Comparison of ENCODE assay signal across 22 cellular contexts in genomic region chr2:232389327-232389726, GRCh38. TPM values are rescaled to one million over a fixed set of nuclear protein-coding genes. Genes with fewer than 3 reads are reported as not detected.
A peak's percentile ranks its signal among the peaks of the same experiment; 100 is the strongest.
DNase-seq lines count a peak whose midpoint lies in the region; ATAC-seq, FAIRE-seq and TF ChIP-seq lines count a peak whose summit lies in the region.
"Had no signal": no experiment of that assay in that cellular context is flagged by ENCODE, and none has a peak within 500 bp of the region (broad histone marks: within the 10 kb centered on the region; RNA-seq: fewer than 3 reads in every experiment).

No MANE protein-coding gene starts in this region.

- H3K4me1 ChIP-seq in GM23248 (ENCODE audit: insufficient read depth) (peaks cover 4% of the 10 kb centered on the region; the same call in 1 of the 2 replicates), ovary (ENCODE audit: insufficient read depth) (peaks cover 11% of the 10 kb centered on the region), PC-9 (replicated peaks; ENCODE audit: insufficient read depth) (peaks cover 17% of the 10 kb centered on the region)
- H3K4me1 ChIP-seq in CD8-positive, alpha-beta T cell (ENCODE audit: insufficient read depth, low read length), result no peaks in the 10 kb centered on the region
- H3K4me1 ChIP-seq: pancreas had no signal

- no peak overlapping the region for H3K9ac ChIP-seq in GM23248

- no peak for TF ChIP-seq EP300 in ovary (IDR thresholded peaks at IDR 0.05)

- no peak overlapping the region for H3K27ac Mint-ChIP-seq in CD8-positive, alpha-beta T cell
- H3K27ac Mint-ChIP-seq: activated CD4-positive, alpha-beta T cell treated with anti-CD3 and anti-CD28 coated beads, Interleukin-2, amount 10 ng/mL, durations not matched to agents 7 days and 5 days had no signal

- H3K4me3 ChIP-seq in GM23248 (no peak overlapping the region), fibroblast of the aortic adventitia (ENCODE audit: low read depth, low read length) (no peak overlapping the region), ovary (no peak overlapping the region), PC-9 (no peak overlapping the region)
- no peak overlapping the region for H3K4me3 ChIP-seq in CD8-positive, alpha-beta T cell (ENCODE audit: low read depth, low read length)
- H3K4me3 ChIP-seq: K562, pancreas had no signal

- H3K36me3 Mint-ChIP-seq in CD8-positive, alpha-beta T cell, result no peaks in the 10 kb centered on the region

- H2AFZ ChIP-seq in GM23248 (no peak overlapping the region), PC-9 (no peak overlapping the region)

- POLR2A ChIA-PET in CD8-positive, alpha-beta T cell (lab: Charles Lee), result no interaction called here
- POLR2A ChIA-PET in PC-9 (lab: Charles Lee; ENCODE audit: unreplicated experiment), result no interaction called here

- WGBS in GM23248 (ENCODE audit: low coverage in 1 of 2, low lambda C conversion rate in 2 of 2, missing lambda C conversion rate in 2 of 2), 2 experiments, result 3 to 9% methylated on average over 6 of the region's 6 CpGs
- WGBS in ovary, 3 donors, result 61 to 75% (median 67%) methylated on average over 6 of the region's 6 CpGs

- no peak overlapping the region for H3K27ac ChIP-seq in GM23248
- H3K27ac ChIP-seq in ovary, result no peak overlapping the region
- no peak overlapping the region for H3K27ac ChIP-seq in CD8-positive, alpha-beta T cell (ENCODE audit: low read depth, low read length)
- no peak overlapping the region for H3K27ac ChIP-seq in PC-9
- H3K27ac ChIP-seq: left lung, pancreas had no signal

- BruUV-seq in PC-9 (replicated peaks; lab: Mats Ljungman, UMichigan), result no TSS peak

- H3K36me3 ChIP-seq in GM23248 (ENCODE audit: low read depth) (no peaks in the 10 kb centered on the region), ovary (no peaks in the 10 kb centered on the region), PC-9 (ENCODE audit: low read depth) (no peaks in the 10 kb centered on the region)
- no peaks in the 10 kb centered on the region for H3K36me3 ChIP-seq in CD8-positive, alpha-beta T cell (ENCODE audit: insufficient read depth, low read length)
- H3K36me3 ChIP-seq: left lung, pancreas had no signal

- H3K9me2 ChIP-seq in GM23248 (ENCODE audit: insufficient read depth) (no peaks in the 10 kb centered on the region), PC-9 (ENCODE audit: insufficient read depth) (no peaks in the 10 kb centered on the region)

- DNase-seq in GM23248 (peak; percentile 33), RCC 7860 (ENCODE audit: low spot score) (peak; percentile 49), fibroblast of the aortic adventitia (ENCODE audit: low read depth) (peak; percentile 15), posterior vena cava (ENCODE audit: low spot score) (peak; percentile 19), ovary (no peak), PC-9 (no peak)
- no peak for DNase-seq in CD8-positive, alpha-beta T cell
- DNase-seq: activated CD4-positive, alpha-beta T cell treated with anti-CD3 and anti-CD28 coated beads, Interleukin-2, amount 10 ng/mL, durations not matched to agents 7 days and 5 days; activated CD8-positive, alpha-beta memory T cell treated with anti-CD3 and anti-CD28 coated beads, Interleukin-2, amount 50 U/mL, for 4 hours; activated gamma-delta T cell; anterior cingulate cortex; cortex of kidney; NCI-H2029; NCI-H446 treated with DMSO at 0.1 percent for 48 hours; stimulated activated CD4-positive, alpha-beta T cell treated with anti-CD3 and anti-CD28 coated beads, Interleukin-4, amount 100 ng/mL, for 1 hour; SW 1271 had no signal

- H3F3A ChIP-seq in GM23248 (ENCODE audit: insufficient read depth), result no peaks in the 10 kb centered on the region
- H3F3A ChIP-seq in PC-9 (ENCODE audit: insufficient read depth, low read depth), result peaks cover 20% of the 10 kb centered on the region

- in situ Hi-C loops in GM23248 (cut with MboI), result no loop called here

- peak; percentile 36 for FAIRE-seq in RCC 7860 (lab: Jason Lieb, UNC)
- FAIRE-seq: D721Med, frontal cortex, K562, pancreas had no signal

- H3K9me3 ChIP-seq in GM23248 (ENCODE audit: low read depth) (no peaks in the 10 kb centered on the region), ovary (no peaks in the 10 kb centered on the region), PC-9 (ENCODE audit: insufficient read depth, low read depth) (no peaks in the 10 kb centered on the region)
- no peaks in the 10 kb centered on the region for H3K9me3 ChIP-seq in CD8-positive, alpha-beta T cell (ENCODE audit: low read length)
- H3K9me3 ChIP-seq: left lung, pancreas had no signal

- H3K4me3 Mint-ChIP-seq in CD8-positive, alpha-beta T cell, result no peak overlapping the region
- H3K4me3 Mint-ChIP-seq: activated CD4-positive, alpha-beta T cell treated with anti-CD3 and anti-CD28 coated beads, Interleukin-2, amount 10 ng/mL, durations not matched to agents 7 days and 5 days had no signal

- ATAC-seq in CD8-positive, alpha-beta T cell, result no peak
- ATAC-seq in HG03469 (IDR thresholded peaks at IDR 0.05; ENCODE audit: unreplicated experiment), result no peak
- ATAC-seq: K562, left lung, pancreas had no signal

- peaks cover 2% of the 10 kb centered on the region for H3K4me1 Mint-ChIP-seq in CD8-positive, alpha-beta T cell (ENCODE audit: low read depth)
- H3K4me1 Mint-ChIP-seq: activated CD4-positive, alpha-beta T cell treated with anti-CD3 and anti-CD28 coated beads, Interleukin-2, amount 10 ng/mL, durations not matched to agents 7 days and 5 days had no signal

- CTCF ChIA-PET in CD8-positive, alpha-beta T cell (lab: Charles Lee), result no interaction called here
- CTCF ChIA-PET in PC-9 (lab: Charles Lee), result no interaction called here

- H3K27me3 ChIP-seq in GM23248 (replicated peaks; ENCODE audit: insufficient read depth) (peaks cover 73% of the 10 kb centered on the region), ovary (no peaks in the 10 kb centered on the region), PC-9 (ENCODE audit: insufficient read depth, low read depth) (no peaks in the 10 kb centered on the region)
- H3K27me3 ChIP-seq in CD8-positive, alpha-beta T cell (ENCODE audit: insufficient read depth, low read length), result no peaks in the 10 kb centered on the region

- intact Hi-C loops in posterior vena cava (cut with DNase I) (no loop called here), ovary (cut with DNase I) (no loop called here), PC-9 (cut with micrococcal nuclease; ENCODE audit: unreplicated experiment) (loop anchor here (5.0 kb wide), 1 partner anchor 48 kb away; no protein-coding TSS in a partner anchor)
- intact Hi-C loops in CD8-positive, alpha-beta T cell (cut with DNase I, micrococcal nuclease), result no loop called here

- H3K4me2 ChIP-seq in GM23248 (ENCODE audit: unreplicated experiment) (no peak overlapping the region), PC-9 (no peak overlapping the region)

- no peaks in the 10 kb centered on the region for H3K9me3 Mint-ChIP-seq in CD8-positive, alpha-beta T cell
- H3K9me3 Mint-ChIP-seq: activated CD4-positive, alpha-beta T cell treated with anti-CD3 and anti-CD28 coated beads, Interleukin-2, amount 10 ng/mL, durations not matched to agents 7 days and 5 days had no signal

- no peaks in the 10 kb centered on the region for H3K79me2 ChIP-seq in GM23248 (ENCODE audit: insufficient read depth)
- no peaks in the 10 kb centered on the region for H3K79me2 ChIP-seq in PC-9 (ENCODE audit: low read depth)

- H4K20me1 ChIP-seq in GM23248 (ENCODE audit: insufficient read depth), result no peaks in the 10 kb centered on the region
- H4K20me1 ChIP-seq in PC-9 (ENCODE audit: insufficient read depth), result no peaks in the 10 kb centered on the region

- no peak for TF ChIP-seq POLR2A in ovary (IDR thresholded peaks at IDR 0.05)

- TF ChIP-seq CTCF in fibroblast of the aortic adventitia (IDR thresholded peaks at IDR 0.05; ENCODE audit: insufficient read depth, low read length) (no peak), ovary (IDR thresholded peaks at IDR 0.05) (no peak), PC-9 (conservative IDR thresholded peaks at IDR 0.05) (no peak)
- TF ChIP-seq CTCF in CD8-positive, alpha-beta T cell (IDR thresholded peaks at IDR 0.05), result no peak

- H3K27me3 Mint-ChIP-seq in CD8-positive, alpha-beta T cell (ENCODE audit: low read depth), result peaks cover 40% of the 10 kb centered on the region

RNA-seq across cellular contexts. Expression of gene ALPP, which starts 10.8 kb away (rescaled TPM):
- not detected in 2 replicates for total RNA-seq in GM23248 (2014; rRNA removed; shearing (Covaris generic))
- not detected in 2 replicates for polyA plus RNA-seq in GM23248 (2016; fragmentation: Nextera tagmentation; extraction: Ambion mirVana)
- total RNA-seq in fibroblast of the aortic adventitia (ENCODE audit: low replicate concordance), result not detected in 2 replicates
- not detected for total RNA-seq in posterior vena cava
- total RNA-seq in ovary, result 10 to 100 TPM in 2 of 7 donors, 1 to 10 TPM in 1, under 1 TPM in 2, not detected in 2; 0.20 to 21.6 (median 8.5) TPM
- polyA plus RNA-seq in ovary, result not detected
- total RNA-seq in CD8-positive, alpha-beta T cell, result not detected
- total RNA-seq in PC-9 (2021), result 47.5 and 57.8 TPM in 2 replicates
- total RNA-seq: activated CD4-positive, alpha-beta T cell treated with anti-CD3 and anti-CD28 coated beads, Interleukin-2, amount 10 ng/mL, durations not matched to agents 7 days and 5 days; frontal cortex; K562; pancreas had no signal
- polyA plus RNA-seq: pancreas had no signal

RNA-seq across cellular contexts. Expression of gene ALPG, which starts 17.3 kb away (rescaled TPM):
- total RNA-seq in GM23248 (2014; rRNA removed; shearing (Covaris generic)), result not detected in 2 replicates
- not detected in 2 replicates for polyA plus RNA-seq in GM23248 (2016; fragmentation: Nextera tagmentation; extraction: Ambion mirVana)
- not detected in 2 replicates for total RNA-seq in fibroblast of the aortic adventitia (ENCODE audit: low replicate concordance)
- not detected for total RNA-seq in posterior vena cava
- total RNA-seq in ovary, result under 1 TPM in 2 of 7 donors, not detected in 5; 0.11 to 0.36 TPM
- under 1 TPM in 1 of 2 donors, not detected in 1; 0.02 TPM for polyA plus RNA-seq in ovary
- total RNA-seq in CD8-positive, alpha-beta T cell, result not detected
- total RNA-seq in PC-9 (2021), result 0.76 and 1.2 TPM in 2 replicates
- total RNA-seq: activated CD4-positive, alpha-beta T cell treated with anti-CD3 and anti-CD28 coated beads, Interleukin-2, amount 10 ng/mL, durations not matched to agents 7 days and 5 days; frontal cortex; K562; pancreas had no signal
- polyA plus RNA-seq: K562, pancreas had no signal

Comparison
In these comparisons a context has a peak if more than half of its experiments do, and no peak if none do; other contexts are left out.
1. DNase-seq: peak in GM23248 (single experiment), RCC 7860 (single experiment), fibroblast of the aortic adventitia (single experiment) and posterior vena cava (single experiment); none in ovary (0 of 5), CD8-positive, alpha-beta T cell (0 of 7) and PC-9 (0 of 2).